In the genomic region with DNA sequence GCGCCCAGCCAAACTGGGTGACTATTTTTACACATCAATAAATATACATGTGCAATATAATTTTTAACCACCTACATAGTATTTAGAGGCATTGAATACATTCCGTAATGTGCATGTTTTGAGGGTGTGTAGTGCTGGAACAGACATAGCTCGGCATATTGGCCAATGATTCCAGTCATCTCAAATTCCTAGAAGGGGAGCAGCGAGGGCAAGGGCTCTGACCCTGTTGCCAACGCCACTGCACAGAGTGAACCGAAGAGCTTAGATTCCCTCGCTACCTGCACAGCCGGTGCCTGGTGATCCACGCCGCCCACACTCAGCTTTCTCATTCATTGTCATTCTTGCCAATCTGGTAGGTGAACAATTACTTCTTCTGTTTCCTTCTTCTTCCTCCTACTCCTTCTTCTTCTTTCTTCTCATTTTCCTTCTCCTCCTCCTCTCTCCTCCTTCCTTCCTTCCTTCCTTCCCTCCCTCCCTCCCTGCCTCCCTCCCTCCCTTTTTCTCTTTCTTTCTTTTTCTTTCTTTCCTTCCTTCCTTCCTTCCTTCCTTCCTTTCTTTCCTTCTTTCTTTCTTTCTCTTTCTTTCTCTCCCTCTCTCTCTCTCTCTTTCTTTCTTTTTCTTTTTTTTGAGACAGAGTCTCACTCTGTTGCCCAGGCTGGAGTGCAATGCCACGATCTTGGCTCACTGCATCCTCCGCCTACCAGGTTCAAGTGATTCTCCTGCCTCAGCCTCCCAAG, we compare ENCODE assay signal across 29 cellular contexts. TPM values are rescaled to one million over a fixed set of nuclear protein-coding genes. Genes with fewer than 3 reads are reported as not detected.
DNase-seq lines count a peak whose midpoint lies in the region; ATAC-seq and TF ChIP-seq lines count a peak whose summit lies in the region.
"Had no signal": no experiment of that assay in that cellular context is flagged by ENCODE, and none has a peak within 500 bp of the region (broad histone marks: within the 10 kb centered on the region; RNA-seq: fewer than 3 reads in every experiment).

No MANE protein-coding gene starts in this region.

- H2BK20ac ChIP-seq in IMR-90 (ENCODE audit: low read depth, low read length), result no peak overlapping the region

- no peak overlapping the region for H3K56ac ChIP-seq in IMR-90 (ENCODE audit: extremely low read depth, insufficient read depth, low read length)

- no peak overlapping the region for H2AK9ac ChIP-seq in IMR-90 (replicated peaks; ENCODE audit: low read depth, low read length, poor library complexity)

- TF ChIP-seq EP300 in SK-N-SH (IDR thresholded peaks at IDR 0.05; ENCODE audit: borderline replicate concordance in 1 of 2, low read depth in 1 of 2, low read length in 1 of 2), result no peak

- no peaks in the 10 kb centered on the region for H3K9me3 ChIP-seq in SK-N-SH
- peaks cover 4% of the 10 kb centered on the region for H3K9me3 ChIP-seq in IMR-90 (ENCODE audit: control insufficient read depth, insufficient read depth, low read length)
- H3K9me3 ChIP-seq: body of pancreas, testis had no signal

- H3K23ac ChIP-seq in IMR-90 (ENCODE audit: low read depth, low read length), result no peak overlapping the region

- no peak for ATAC-seq in SK-N-SH treated with all-trans-retinoic acid at 6 μM for 48 hours
- ATAC-seq in IMR-90 (ENCODE audit: low read depth), result peak; percentile 29; the same call in 1 of the 2 replicates
- ATAC-seq in activated CD8-positive, alpha-beta memory T cell treated with anti-CD3 and anti-CD28 coated beads, Interleukin-2, amount 10 ng/mL, durations not matched to agents 7 days and 5 days, result no peak
- ATAC-seq: body of pancreas; foreskin keratinocyte; natural killer cell treated with Interleukin-12 subunit alpha and Interleukin-12 subunit beta and Interleukin-15 and Interleukin-18, amount 100 ng/mL, for 72 hours; right cardiac atrium; WTC11 had no signal

- no peaks in the 10 kb centered on the region for H3K9me1 ChIP-seq in IMR-90 (ENCODE audit: insufficient read depth, low read length)

- DNase-seq in SK-N-SH (peak; percentile 8), IMR-90 (peak; percentile 22), coronary artery (ENCODE audit: low spot score) (peak; percentile 24), posterior vena cava (ENCODE audit: low spot score) (peak; percentile 67), DMS79 treated with DMSO at 0.1 percent for 48 hours (lab: John Stamatoyannopoulos, UW) (no peak), GM10248 (ENCODE audit: extremely low spot score) (no peak)
- no peak for DNase-seq in activated CD8-positive, alpha-beta memory T cell treated with anti-CD3 and anti-CD28 coated beads, Interleukin-2, amount 10 ng/mL, durations not matched to agents 7 days and 5 days
- DNase-seq: activated CD4-positive, alpha-beta memory T cell treated with anti-CD3 and anti-CD28 coated beads for 36 hours; activated effector memory CD4-positive, alpha-beta T cell treated with Interleukin-2 at 50 U/mL for 16 hours; body of pancreas; CD8-positive, alpha-beta memory T cell; effector CD8-positive, alpha-beta T cell; erythroblast; foreskin keratinocyte; hippocampal formation; NCI-H2029 treated with DMSO at 0.1 percent for 48 hours; NCI-H2227 treated with DMSO at 0.1 percent for 48 hours; RPMI8226; stimulated activated CD4-positive, alpha-beta T cell treated with anti-CD3 and anti-CD28 coated beads, Interleukin-12 subunit alpha, Interleukin-12 subunit beta, amount 100 ng/mL, for 4 hours; stimulated activated CD4-positive, alpha-beta T cell treated with anti-CD3 and anti-CD28 coated beads, Interleukin-4, amount 100 ng/mL, for 24 hours; stimulated activated naive CD4-positive, alpha-beta T cell treated with Interleukin-2 at 50 U/mL for 16 hours; testis had no signal

- peaks cover 2% of the 10 kb centered on the region for H3K9me3 Mint-ChIP-seq in activated CD8-positive, alpha-beta memory T cell treated with anti-CD3 and anti-CD28 coated beads, Interleukin-2, amount 10 ng/mL, durations not matched to agents 7 days and 5 days (ENCODE audit: low read depth)

- CTCF ChIA-PET in SK-N-SH (lab: Yijun Ruan, JAX), result no interaction called here
- CTCF ChIA-PET in IMR-90 (lab: Yijun Ruan, JAX), result no interaction called here
- CTCF ChIA-PET in activated CD8-positive, alpha-beta memory T cell treated with anti-CD3 and anti-CD28 coated beads, Interleukin-2, amount 10 ng/mL, durations not matched to agents 7 days and 5 days (lab: Charles Lee), result interaction anchor here (1.0 to 1.2 kb wide), 2 partner anchors 14 to 76 kb away, joined by 3 read pairs; no protein-coding TSS in a partner anchor
- CTCF ChIA-PET in GM10248 (lab: Yijun Ruan, JAX), result no interaction called here

- H3K9ac ChIP-seq in SK-N-SH, result no peak overlapping the region
- no peak overlapping the region for H3K9ac ChIP-seq in IMR-90 (ENCODE audit: low read depth, low read length)

- no peak overlapping the region for H3K4me3 Mint-ChIP-seq in activated CD8-positive, alpha-beta memory T cell treated with anti-CD3 and anti-CD28 coated beads, Interleukin-2, amount 10 ng/mL, durations not matched to agents 7 days and 5 days
- H3K4me3 Mint-ChIP-seq: activated CD4-positive, alpha-beta memory T cell treated with anti-CD3 and anti-CD28 coated beads for 36 hours; CD8-positive, alpha-beta memory T cell; natural killer cell treated with Interleukin-12 subunit alpha and Interleukin-12 subunit beta and Interleukin-15 and Interleukin-18, amount 100 ng/mL, for 72 hours; WTC11 had no signal

- H2AFZ ChIP-seq in SK-N-SH (ENCODE audit: low read depth), result no peak overlapping the region
- no peak overlapping the region for H2AFZ ChIP-seq in IMR-90 (replicated peaks; ENCODE audit: low read length, poor library complexity)

- H3K27ac Mint-ChIP-seq in activated CD8-positive, alpha-beta memory T cell treated with anti-CD3 and anti-CD28 coated beads, Interleukin-2, amount 10 ng/mL, durations not matched to agents 7 days and 5 days, result no peak overlapping the region
- H3K27ac Mint-ChIP-seq: activated CD4-positive, alpha-beta memory T cell treated with anti-CD3 and anti-CD28 coated beads for 36 hours; IgD-negative memory B cell; natural killer cell treated with Interleukin-12 subunit alpha and Interleukin-12 subunit beta and Interleukin-15 and Interleukin-18, amount 100 ng/mL, for 72 hours; WTC11 had no signal

- H3K4me1 ChIP-seq in SK-N-SH (ENCODE audit: control insufficient read depth in 1 of 2, insufficient read depth in 2 of 2, low read depth in 1 of 2, low read length in 1 of 2) (no peaks in the 10 kb centered on the region), IMR-90 (ENCODE audit: control insufficient read depth, insufficient read depth, low read length) (peaks cover 3% of the 10 kb centered on the region; the same call in 1 of the 2 replicates)
- H3K4me1 ChIP-seq: foreskin keratinocyte, testis had no signal

- in situ Hi-C loops in IMR-90 (cut with MboI; ENCODE audit: low sequenced_read_pairs), result no loop called here

- dilution Hi-C loops in IMR-90 (cut with HindIII; ENCODE audit: low sequenced_read_pairs, unreplicated experiment), result no loop called here

- H2BK5ac ChIP-seq in IMR-90 (ENCODE audit: low read depth, low read length, poor library complexity, severe bottlenecking), result no peak overlapping the region

- H3K79me2 ChIP-seq in SK-N-SH (ENCODE audit: insufficient read depth), result no peaks in the 10 kb centered on the region

- H2AK5ac ChIP-seq in IMR-90 (ENCODE audit: low read depth, low read length), result no peak overlapping the region

- intact Hi-C loops in IMR-90 (cut with micrococcal nuclease) (no loop called here), posterior vena cava (cut with DNase I) (no loop called here)

- H4K20me1 ChIP-seq in SK-N-SH (ENCODE audit: insufficient read depth) (no peaks in the 10 kb centered on the region), IMR-90 (ENCODE audit: insufficient read depth, low read length) (no peaks in the 10 kb centered on the region)

- no peak overlapping the region for H3K18ac ChIP-seq in IMR-90 (ENCODE audit: low read depth, low read length)

- H3K4ac ChIP-seq in IMR-90 (ENCODE audit: low read depth, low read length), result no peak overlapping the region

- no TSS peak for BruUV-seq in IMR-90 (replicated peaks; lab: Mats Ljungman, UMichigan)

- TF ChIP-seq POLR2A in IMR-90 (IDR thresholded peaks at IDR 0.05; ENCODE audit: low read depth, low read length), result no peak

- H2BK120ac ChIP-seq in IMR-90 (ENCODE audit: low read depth, low read length), result no peak overlapping the region

- H3F3A ChIP-seq in SK-N-SH (replicated peaks; ENCODE audit: insufficient read depth), result no peaks in the 10 kb centered on the region

- H2BK15ac ChIP-seq in IMR-90 (ENCODE audit: low read depth, low read length), result no peak overlapping the region

- H3K27ac ChIP-seq in SK-N-SH (ENCODE audit: low read depth in 2 of 2, low read length in 1 of 2) (no peak overlapping the region), IMR-90 (ENCODE audit: insufficient read depth, low read length) (no peak overlapping the region), coronary artery (peak overlapping the region in 1 of 2 donors; percentile 70)
- H3K27ac ChIP-seq: 22Rv1, body of pancreas, foreskin keratinocyte, ovary, testis had no signal

- H4K5ac ChIP-seq in IMR-90 (ENCODE audit: low read depth, low read length), result no peak overlapping the region

- no peaks in the 10 kb centered on the region for H3K9me2 ChIP-seq in SK-N-SH

- H3K4me3 ChIP-seq in SK-N-SH (ENCODE audit: low read depth in 2 of 2, low read length in 1 of 2), result no peak overlapping the region
- H3K4me3 ChIP-seq in IMR-90 (ENCODE audit: insufficient read depth, low read depth, low read length), result no peak overlapping the region
- no peak overlapping the region for H3K4me3 ChIP-seq in coronary artery
- H3K4me3 ChIP-seq: body of pancreas, ovary, testis had no signal

- H3K79me1 ChIP-seq in IMR-90 (ENCODE audit: low read depth in 1 of 2, low read length in 2 of 2), result no peaks in the 10 kb centered on the region

- no peak overlapping the region for H4K91ac ChIP-seq in IMR-90 (ENCODE audit: insufficient read depth, low read depth, low read length)

- no peak for TF ChIP-seq RAD21 in SK-N-SH (IDR thresholded peaks at IDR 0.05; ENCODE audit: low read length)
- no peak for TF ChIP-seq RAD21 in IMR-90 (IDR thresholded peaks at IDR 0.05; ENCODE audit: low read length)

- H3K36me3 ChIP-seq in SK-N-SH (replicated peaks in 1 of 2; ENCODE audit: control insufficient read depth in 1 of 2, insufficient read depth in 2 of 2, low read length in 1 of 2) (no peaks in the 10 kb centered on the region), IMR-90 (ENCODE audit: control insufficient read depth, insufficient read depth, low read length) (no peaks in the 10 kb centered on the region)
- H3K36me3 ChIP-seq: ovary had no signal

- H3K4me1 Mint-ChIP-seq in activated CD8-positive, alpha-beta memory T cell treated with anti-CD3 and anti-CD28 coated beads, Interleukin-2, amount 10 ng/mL, durations not matched to agents 7 days and 5 days, result no peaks in the 10 kb centered on the region
- H3K4me1 Mint-ChIP-seq: CD8-positive, alpha-beta memory T cell had no signal

- H3K27me3 ChIP-seq in SK-N-SH (ENCODE audit: insufficient read depth), result no peaks in the 10 kb centered on the region; the same call in 1 of the 2 replicates
- H3K27me3 ChIP-seq in IMR-90 (ENCODE audit: control insufficient read depth, insufficient read depth, low read length), result peaks cover 5% of the 10 kb centered on the region; the same call in 1 of the 2 replicates
- H3K27me3 ChIP-seq: body of pancreas, ovary, testis had no signal

- peaks cover 30% of the 10 kb centered on the region for H3K27me3 Mint-ChIP-seq in activated CD8-positive, alpha-beta memory T cell treated with anti-CD3 and anti-CD28 coated beads, Interleukin-2, amount 10 ng/mL, durations not matched to agents 7 days and 5 days

- 86% methylated on average over 12 of the region's 12 CpGs for WGBS in SK-N-SH (ENCODE audit: low lambda C conversion rate)
- 82% methylated on average over 3 of the region's 12 CpGs; no CpG with 5 or more reads in 1 of the 2 experiments for WGBS in IMR-90 (ENCODE audit: extremely low coverage in 2 of 2, insufficient read length in 1 of 2), 2 experiments

- TF ChIP-seq CTCF in SK-N-SH (IDR thresholded peaks at IDR 0.05) (no peak), IMR-90 (conservative IDR thresholded peaks at IDR 0.05; ENCODE audit: low read depth, low read length) (no peak), coronary artery (IDR thresholded peaks at IDR 0.05) (no peak), GM10248 (IDR thresholded peaks at IDR 0.05; ENCODE audit: control extremely low read depth, extremely low read depth, low read depth, missing control alignments) (no peak)

- H3K4me2 ChIP-seq in SK-N-SH (no peak overlapping the region), IMR-90 (ENCODE audit: low read depth, low read length) (no peak overlapping the region)

- no peak overlapping the region for H3K14ac ChIP-seq in IMR-90 (replicated peaks; ENCODE audit: low read depth, low read length)

- no peaks in the 10 kb centered on the region for H3K36me3 Mint-ChIP-seq in activated CD8-positive, alpha-beta memory T cell treated with anti-CD3 and anti-CD28 coated beads, Interleukin-2, amount 10 ng/mL, durations not matched to agents 7 days and 5 days
- H3K36me3 Mint-ChIP-seq: IgD-negative memory B cell; natural killer cell treated with Interleukin-12 subunit alpha and Interleukin-12 subunit beta and Interleukin-15 and Interleukin-18, amount 100 ng/mL, for 72 hours; WTC11 had no signal

- no peak overlapping the region for H4K8ac ChIP-seq in IMR-90 (ENCODE audit: low read depth in 2 of 2, low read length in 2 of 2)

- POLR2A ChIA-PET in SK-N-SH (lab: Yijun Ruan, JAX), result no interaction called here
- POLR2A ChIA-PET in IMR-90 (lab: Charles Lee; ENCODE audit: unreplicated experiment), result no interaction called here
- POLR2A ChIA-PET in GM10248 (lab: Yijun Ruan, JAX), result no interaction called here

RNA-seq across cellular contexts. Expression of gene ATP2A3, which starts 26.3 kb away (rescaled TPM):
- 1.9 and 2.1 TPM in 2 replicates for polyA plus RNA-seq in SK-N-SH (2012; rRNA removed)
- polyA plus RNA-seq in SK-N-SH (2012; cell fraction: cytosol; rRNA removed), result 0.67 and 0.92 TPM in 2 replicates
- 4.9 and 5.6 TPM in 2 replicates for polyA plus RNA-seq in SK-N-SH (2012; cell fraction: nucleus; rRNA removed)
- 0.18 and 0.28 TPM in 2 replicates for total RNA-seq in IMR-90 (2012; rRNA removed)
- 0.63 and 0.76 TPM in 2 replicates for polyA plus RNA-seq in IMR-90 (2012; rRNA removed)
- polyA plus RNA-seq in IMR-90 (2012; cell fraction: cytosol; rRNA removed), result 0.56 and 1.3 TPM in 2 replicates
- polyA plus RNA-seq in IMR-90 (2012; cell fraction: nucleus; rRNA removed; ENCODE audit: low replicate concordance), result 2.3 and 3.6 TPM in 2 replicates
- total RNA-seq in posterior vena cava, result 10 to 100 TPM; 27.5 to 27.7 TPM
- total RNA-seq in activated CD8-positive, alpha-beta memory T cell treated with anti-CD3 and anti-CD28 coated beads, Interleukin-2, amount 10 ng/mL, durations not matched to agents 7 days and 5 days, result 100 to 1,000 TPM; 264 to 377 TPM

Comparison
In these comparisons a context has a peak if more than half of its experiments do, and no peak if none do; other contexts are left out.
1. DNase-seq: peak in SK-N-SH (single experiment), IMR-90 (single experiment), coronary artery (single experiment) and posterior vena cava (single experiment); none in activated CD8-positive, alpha-beta memory T cell treated with anti-CD3 and anti-CD28 coated beads, Interleukin-2, amount 10 ng/mL, durations not matched to agents 7 days and 5 days (single experiment), DMS79 treated with DMSO at 0.1 percent for 48 hours (single experiment) and GM10248 (single experiment).
2. RNA of gene ATP2A3, which starts 26.3 kb away (total RNA-seq): 264 to 377 TPM in activated CD8-positive, alpha-beta memory T cell treated with anti-CD3 and anti-CD28 coated beads, Interleukin-2, amount 10 ng/mL, durations not matched to agents 7 days and 5 days and 27.5 to 27.7 TPM in posterior vena cava; 0.18 to 0.28 TPM in IMR-90; every median in the first group is over 10 times any median in the second.